In genomic region chr15:79432345-79433311, GRCh38 we compare ENCODE assay signal across 9 cellular contexts. TPM values are rescaled to one million over a fixed set of nuclear protein-coding genes. Genes with fewer than 3 reads are reported as not detected.
A peak's percentile ranks its signal among the peaks of the same experiment; 100 is the strongest.
DNase-seq lines count a peak whose midpoint lies in the region; FAIRE-seq and TF ChIP-seq lines count a peak whose summit lies in the region.
"Had no signal": no experiment of that assay in that cellular context is flagged by ENCODE, and none has a peak within 500 bp of the region (broad histone marks: within the 10 kb centered on the region; RNA-seq: fewer than 3 reads in every experiment).

No MANE protein-coding gene starts in this region.

- H3K4me3 ChIP-seq in fibroblast of pulmonary artery (replicated peaks; ENCODE audit: low read depth, low read length), result peak overlapping the region; percentile 44

- H3K9ac ChIP-seq in ES-I3 (ENCODE audit: low read depth, low read length), result peak overlapping the region; percentile 61; the same call in 1 of the 2 replicates

- peaks cover 9% of the 10 kb centered on the region for H3K4me1 Mint-ChIP-seq in progenitor cell of endocrine pancreas (ENCODE audit: low read depth)
- H3K4me1 Mint-ChIP-seq in T-helper 2 cell treated with Interferon-gamma antibody and Interleukin-4, amounts not matched to agents 5 μg/mL and 100 μg/mL, for 36 hours (ENCODE audit: low read depth), result peaks cover 4% of the 10 kb centered on the region

- H3K4me3 Mint-ChIP-seq in progenitor cell of endocrine pancreas (ENCODE audit: low read depth), result peak overlapping the region; percentile 77
- no peak overlapping the region for H3K4me3 Mint-ChIP-seq in T-helper 2 cell treated with Interferon-gamma antibody and Interleukin-4, amounts not matched to agents 5 μg/mL and 100 μg/mL, for 36 hours
- H3K4me3 Mint-ChIP-seq: activated B cell treated with CpG ODN at 0.5 μM for 24 hours had no signal

- CTCF ChIA-PET in RWPE1 (lab: Yijun Ruan, JAX), result interaction anchor here (0.6 kb wide), 2 partner anchors 89 to 278 kb away, joined by 3 to 4 read pairs; no protein-coding TSS in a partner anchor

- H3K27ac ChIP-seq in RWPE1, result no peak overlapping the region

- no peaks in the 10 kb centered on the region for H3K36me3 ChIP-seq in ES-I3 (ENCODE audit: insufficient read depth, low read length)

- POLR2A ChIA-PET in RWPE1 (lab: Yijun Ruan, JAX; ENCODE audit: low non-redundant PET), result no interaction called here

- DNase-seq in RWPE1 (ENCODE audit: low spot score) (peak; percentile 4), fibroblast of pulmonary artery (ENCODE audit: low read depth) (no peak), progenitor cell of endocrine pancreas (ENCODE audit: low spot score, unreplicated experiment) (no peak), NCI-H187 treated with DMSO at 0.1 percent for 48 hours (lab: John Stamatoyannopoulos, UW) (no peak), ACHN (no peak), HTR-8/SVneo (ENCODE audit: insufficient read length, low spot score) (no peak)
- DNase-seq in T-helper 2 cell treated with Interferon-gamma antibody and Interleukin-4, amounts not matched to agents 5 μg/mL and 100 μg/mL, for 36 hours (ENCODE audit: low spot score), result no peak
- DNase-seq: activated B cell treated with CpG ODN at 0.5 μM for 24 hours had no signal

- H3K36me3 Mint-ChIP-seq in progenitor cell of endocrine pancreas (ENCODE audit: insufficient read depth), result no peaks in the 10 kb centered on the region
- H3K36me3 Mint-ChIP-seq in T-helper 2 cell treated with Interferon-gamma antibody and Interleukin-4, amounts not matched to agents 5 μg/mL and 100 μg/mL, for 36 hours (ENCODE audit: low read depth), result no peaks in the 10 kb centered on the region

- in situ Hi-C loops in ACHN (cut with HindIII; ENCODE audit: low pct_ligation_motif_present, low pct_unique_long_range_greater_than_20kb, low sequenced_read_pairs), result no loop called here

- peak overlapping the region; percentile 59 for H3K27ac Mint-ChIP-seq in progenitor cell of endocrine pancreas
- no peak overlapping the region for H3K27ac Mint-ChIP-seq in T-helper 2 cell treated with Interferon-gamma antibody and Interleukin-4, amounts not matched to agents 5 μg/mL and 100 μg/mL, for 36 hours
- H3K27ac Mint-ChIP-seq: activated B cell treated with CpG ODN at 0.5 μM for 24 hours had no signal

- H3K9me3 Mint-ChIP-seq in progenitor cell of endocrine pancreas (ENCODE audit: low read depth), result no peaks in the 10 kb centered on the region
- H3K9me3 Mint-ChIP-seq in T-helper 2 cell treated with Interferon-gamma antibody and Interleukin-4, amounts not matched to agents 5 μg/mL and 100 μg/mL, for 36 hours, result no peaks in the 10 kb centered on the region
- H3K9me3 Mint-ChIP-seq: activated B cell treated with CpG ODN at 0.5 μM for 24 hours had no signal

- FAIRE-seq in HTR-8/SVneo (lab: Jason Lieb, UNC), result no peak

- peaks cover 12% of the 10 kb centered on the region for H3K4me1 ChIP-seq in ES-I3 (ENCODE audit: insufficient read depth, low read length)

- no peak for TF ChIP-seq CTCF in RWPE1 (conservative IDR thresholded peaks at IDR 0.05; ENCODE audit: low read depth)
- TF ChIP-seq CTCF in fibroblast of pulmonary artery (IDR thresholded peaks at IDR 0.05; ENCODE audit: low read length, missing control alignments), result no peak
- no peak for TF ChIP-seq CTCF in progenitor cell of endocrine pancreas (IDR thresholded peaks at IDR 0.05; ENCODE audit: unreplicated experiment)

- H3K27me3 Mint-ChIP-seq in progenitor cell of endocrine pancreas, result peaks cover 84% of the 10 kb centered on the region
- H3K27me3 Mint-ChIP-seq in T-helper 2 cell treated with Interferon-gamma antibody and Interleukin-4, amounts not matched to agents 5 μg/mL and 100 μg/mL, for 36 hours (ENCODE audit: low read depth), result peaks cover 65% of the 10 kb centered on the region

- H3K9me3 ChIP-seq in ES-I3 (ENCODE audit: control insufficient read depth, insufficient read depth, low read length), result no peaks in the 10 kb centered on the region

RNA-seq across cellular contexts. Expression of gene MINAR1, which starts 0.5 kb away (rescaled TPM):
- 1.8 and 1.9 TPM in 2 replicates for total RNA-seq in progenitor cell of endocrine pancreas
